Comparison of ENCODE assay signal across 1 cellular context in genomic region chr14:99513183-99513694, GRCh38.
TF ChIP-seq lines count a peak whose summit lies in the region.

No MANE protein-coding gene starts in this region.

TF ChIP-seq in H1, 55 proteins besides CTCF, POLR2A, EP300 and RAD21:
- no peak for TF ChIP-seq RBBP5 (IDR thresholded peaks at IDR 0.05; ENCODE audit: borderline replicate concordance, low read depth, low read length)
- TF ChIP-seq YY1 (IDR thresholded peaks at IDR 0.05; ENCODE audit: low read depth, low read length), result no peak
- TF ChIP-seq TCF12 (IDR thresholded peaks at IDR 0.05; ENCODE audit: low read depth, low read length), result no peak
- TF ChIP-seq BCL11A (IDR thresholded peaks at IDR 0.05; ENCODE audit: low read depth in 2 of 2, low read length in 2 of 2), result no peak
- TF ChIP-seq KDM1A (IDR thresholded peaks at IDR 0.05; ENCODE audit: borderline replicate concordance, low read length), result no peak
- no peak for TF ChIP-seq NRF1 (IDR thresholded peaks at IDR 0.05; ENCODE audit: low read depth, low read length)
- no peak for TF ChIP-seq POLR2AphosphoS5 (IDR thresholded peaks at IDR 0.05; ENCODE audit: low read depth, low read length)
- no peak for TF ChIP-seq SAP30 (IDR thresholded peaks at IDR 0.05; ENCODE audit: insufficient read depth, insufficient replicate concordance, low read length)
- TF ChIP-seq TBP (IDR thresholded peaks at IDR 0.05; ENCODE audit: low read depth, low read length), result no peak
- no peak for TF ChIP-seq CREB1 (IDR thresholded peaks at IDR 0.05)
- no peak for TF ChIP-seq SIN3A (conservative IDR thresholded peaks at IDR 0.05 in 1 of 2, IDR thresholded peaks at IDR 0.05 in 1 of 2; ENCODE audit: low read depth in 1 of 2, low read length in 2 of 2)
- no peak for TF ChIP-seq BACH1 (IDR thresholded peaks at IDR 0.05; ENCODE audit: low read length)
- no peak for TF ChIP-seq KDM5A (IDR thresholded peaks at IDR 0.05; ENCODE audit: low read length)
